27 cellular contexts compared by ENCODE assay signal in the genomic region with DNA sequence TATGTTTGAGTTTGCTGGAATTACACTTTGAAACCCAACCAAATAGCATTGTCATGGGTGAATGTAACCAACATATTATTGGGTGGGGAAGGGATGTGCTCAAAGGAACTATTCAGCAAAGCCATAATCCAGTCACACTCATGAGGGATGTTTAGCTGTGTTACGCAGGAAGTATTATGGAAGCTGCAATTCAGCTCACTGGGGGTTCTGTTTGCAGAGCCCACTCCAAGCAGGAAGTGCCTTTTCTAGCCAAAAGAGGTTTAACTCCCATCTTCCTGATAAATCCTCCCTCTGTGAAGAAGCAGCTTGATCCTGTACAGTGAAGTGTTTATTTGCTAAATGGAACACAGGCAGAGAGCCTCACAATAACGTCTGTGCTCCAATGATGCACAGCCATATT.
"Had no signal": no experiment of that assay in that cellular context is flagged by ENCODE, and none has a peak within 500 bp of the region (broad histone marks: within the 10 kb centered on the region; RNA-seq: fewer than 3 reads in every experiment).

No MANE protein-coding gene starts in this region.

- H3K27me3 ChIP-seq: cardiac muscle cell had no signal

- H3K36me3 ChIP-seq: cardiac muscle cell, WERI-Rb-1 had no signal

- H3K27me3 Mint-ChIP-seq: activated CD4-positive, alpha-beta T cell treated with anti-CD3 and anti-CD28 coated beads, Interleukin-2, amount 10 ng/mL, durations not matched to agents 24 days and 14 days; activated CD8-positive, alpha-beta T cell treated with anti-CD3 and anti-CD28 coated beads for 36 hours; central memory CD8-positive, alpha-beta T cell had no signal

- H3K9me3 Mint-ChIP-seq: activated CD4-positive, alpha-beta T cell treated with anti-CD3 and anti-CD28 coated beads, Interleukin-2, amount 10 ng/mL, durations not matched to agents 24 days and 14 days; activated CD8-positive, alpha-beta T cell treated with anti-CD3 and anti-CD28 coated beads for 36 hours; activated naive CD8-positive, alpha-beta T cell treated with anti-CD3 and anti-CD28 coated beads for 36 hours; activated T-cell treated with anti-CD3 and anti-CD28 coated beads, Interleukin-2, amount 50 U/mL, for 72 hours; activated T-helper 17 cell treated with anti-CD3 and anti-CD28 coated beads, Interleukin-2, amount 50 U/mL, for 72 hours; central memory CD8-positive, alpha-beta T cell had no signal

- H3K27ac ChIP-seq: cardiac muscle cell, WERI-Rb-1 had no signal

- H3K4me3 Mint-ChIP-seq: activated CD4-positive, alpha-beta T cell treated with anti-CD3 and anti-CD28 coated beads, Interleukin-2, amount 10 ng/mL, durations not matched to agents 24 days and 14 days; activated CD8-positive, alpha-beta T cell treated with anti-CD3 and anti-CD28 coated beads for 36 hours; activated naive CD8-positive, alpha-beta T cell treated with anti-CD3 and anti-CD28 coated beads for 36 hours; activated T-cell treated with anti-CD3 and anti-CD28 coated beads, Interleukin-2, amount 50 U/mL, for 72 hours; activated T-helper 17 cell treated with anti-CD3 and anti-CD28 coated beads, Interleukin-2, amount 50 U/mL, for 72 hours; central memory CD8-positive, alpha-beta T cell had no signal

- H3K27ac Mint-ChIP-seq: activated CD4-positive, alpha-beta T cell treated with anti-CD3 and anti-CD28 coated beads, Interleukin-2, amount 10 ng/mL, durations not matched to agents 24 days and 14 days; activated CD8-positive, alpha-beta T cell treated with anti-CD3 and anti-CD28 coated beads for 36 hours; activated naive CD8-positive, alpha-beta T cell treated with anti-CD3 and anti-CD28 coated beads for 36 hours; activated T-cell treated with anti-CD3 and anti-CD28 coated beads, Interleukin-2, amount 50 U/mL, for 72 hours; activated T-helper 17 cell treated with anti-CD3 and anti-CD28 coated beads, Interleukin-2, amount 50 U/mL, for 72 hours had no signal

- H3K4me3 ChIP-seq: cardiac muscle cell had no signal

- H3K4me1 Mint-ChIP-seq: activated CD4-positive, alpha-beta T cell treated with anti-CD3 and anti-CD28 coated beads, Interleukin-2, amount 10 ng/mL, durations not matched to agents 24 days and 14 days; activated naive CD8-positive, alpha-beta T cell treated with anti-CD3 and anti-CD28 coated beads for 36 hours; activated T-helper 17 cell treated with anti-CD3 and anti-CD28 coated beads, Interleukin-2, amount 50 U/mL, for 72 hours; central memory CD8-positive, alpha-beta T cell had no signal

- ATAC-seq: activated CD8-positive, alpha-beta T cell treated with anti-CD3 and anti-CD28 coated beads for 36 hours; activated T-cell treated with anti-CD3 and anti-CD28 coated beads, Interleukin-2, amount 50 U/mL, for 72 hours; activated T-helper 17 cell treated with anti-CD3 and anti-CD28 coated beads, Interleukin-2, amount 50 U/mL, for 72 hours; PC-3 had no signal

- DNase-seq: activated CD4-positive, alpha-beta T cell treated with anti-CD3 and anti-CD28 coated beads, Interleukin-2, amount 10 ng/mL, durations not matched to agents 24 days and 14 days; activated CD4-positive, alpha-beta T cell treated with anti-CD3 and anti-CD28 coated beads, Interleukin-2, amount 50 U/mL, for 4 hours; activated CD8-positive, alpha-beta T cell treated with anti-CD3 and anti-CD28 coated beads for 36 hours; activated effector memory CD4-positive, alpha-beta T cell treated with anti-CD3 and anti-CD28 coated beads, Interleukin-2, amount 50 U/mL, for 16 hours; activated naive CD4-positive, alpha-beta T cell; activated naive CD4-positive, alpha-beta T cell treated with anti-CD3 and anti-CD28 coated beads, Interleukin-2, amount 50 U/mL, for 16 hours; activated naive CD8-positive, alpha-beta T cell treated with anti-CD3 and anti-CD28 coated beads for 36 hours; activated T-cell treated with anti-CD3 and anti-CD28 coated beads, Interleukin-2, amount 50 U/mL, for 1 hour; activated T-cell treated with anti-CD3 and anti-CD28 coated beads, Interleukin-2, amount 50 U/mL, for 72 hours; amniotic stem cell; aorta; NCI-H1105; NCI-H1417 treated with DMSO at 0.1 percent for 48 hours; NCI-H187 treated with DMSO at 0.1 percent for 48 hours; NCI-H2081 treated with DMSO at 0.1 percent for 48 hours; NCI-H226; NCI-H524 treated with DMSO at 0.1 percent for 48 hours; PC-3; Right ventricle myocardium superior; SW 1271; T-helper 1 cell; T-helper 2 cell; T-helper 9 cell; WERI-Rb-1 had no signal

- H3K36me3 Mint-ChIP-seq: activated naive CD8-positive, alpha-beta T cell treated with anti-CD3 and anti-CD28 coated beads for 36 hours had no signal
